8 cellular contexts compared by ENCODE assay signal in the genomic region with DNA sequence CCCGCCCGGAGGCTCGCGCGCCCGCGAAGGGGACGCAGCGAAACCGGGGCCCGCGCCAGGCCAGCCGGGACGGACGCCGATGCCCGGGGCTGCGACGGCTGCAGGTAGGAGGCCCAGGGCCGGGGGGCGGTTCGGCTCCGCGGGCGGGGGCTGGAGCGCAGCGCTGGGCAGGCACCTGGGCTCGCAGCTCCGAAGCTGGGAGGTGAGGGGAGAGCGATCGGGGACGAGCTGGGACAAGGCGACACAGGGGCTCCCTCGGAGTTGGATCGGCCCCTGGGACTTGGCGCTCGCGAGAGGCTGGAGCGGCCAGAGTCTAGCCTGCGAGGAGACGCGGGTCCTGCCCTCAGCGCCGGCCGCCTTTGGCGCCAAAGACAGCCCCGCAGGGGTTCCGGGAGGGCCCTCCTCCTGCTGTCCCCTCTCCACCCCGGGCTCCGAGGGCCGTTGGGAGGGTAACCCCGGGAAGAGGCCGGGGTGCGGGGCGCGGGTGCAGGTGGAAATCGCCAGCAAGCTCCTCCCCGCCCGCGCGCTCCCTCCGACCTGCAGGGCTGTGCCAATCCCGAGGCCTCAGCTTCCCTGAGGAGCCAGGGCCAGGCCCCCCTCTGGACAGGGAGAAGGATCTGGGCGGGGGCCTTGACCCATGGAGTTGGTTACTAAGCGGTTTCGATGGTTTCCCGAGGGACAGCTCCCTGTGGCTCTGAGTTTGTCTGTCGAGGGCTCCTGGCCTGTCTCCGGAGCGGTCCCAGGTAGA. TPM values are rescaled to one million over a fixed set of nuclear protein-coding genes. Genes with fewer than 3 reads are reported as not detected.
DNase-seq lines count a peak whose midpoint lies in the region; ATAC-seq, FAIRE-seq and TF ChIP-seq lines count a peak whose summit lies in the region.

No MANE protein-coding gene starts in this region.

- H2BK15ac ChIP-seq in H1 (ENCODE audit: low read length) = no peak overlapping the region

- DNase-seq in NCI-H82 (lab: John Stamatoyannopoulos, UW) (peak; percentile 38), NCI-H82 treated with DMSO at 0.1 percent for 48 hours (lab: John Stamatoyannopoulos, UW; ENCODE audit: unreplicated experiment) (no peak), LNCaP clone FGC (ENCODE audit: low read depth) (no peak), H1 (ENCODE audit: low read depth in 1 of 2, low spot score in 2 of 2) (peak in 1 of 2 experiments; percentile 75), SHP77 treated with DMSO at 0.1 percent for 48 hours (lab: John Stamatoyannopoulos, UW) (no peak)

- H3K27ac ChIP-seq in H1 (ENCODE audit: low read depth, low read length) = no peak overlapping the region

- H3K56ac ChIP-seq in H1 (replicated peaks; ENCODE audit: insufficient read length, low read depth, low read length) = no peak overlapping the region

- peak overlapping the region in 1 of 4 experiments; percentile 44; a peak in 1 of 7 replicates for H3K9ac ChIP-seq in H1 (replicated peaks in 1 of 4; ENCODE audit: extremely low read depth in 1 of 4, low read depth in 3 of 4, low read length in 3 of 4)
- H3K9ac ChIP-seq in skeletal muscle satellite cell (ENCODE audit: low read depth, low read length) = no peak overlapping the region

- 5% methylated on average over 42 of the region's 70 CpGs; no CpG with 5 or more reads in 1 of the 2 experiments for WGBS in H1 (ENCODE audit: extremely low coverage in 1 of 2, insufficient coverage in 1 of 2, insufficient read length in 1 of 2, insufficient replicate concordance in 2 of 2, low coverage in 1 of 2, low lambda C conversion rate in 2 of 2, missing lambda C conversion rate in 1 of 2), 2 experiments

- peaks cover 0 to 4% of the 10 kb centered on the region in 2 experiments for H4K20me1 ChIP-seq in H1 (replicated peaks in 1 of 2; ENCODE audit: control insufficient read depth in 1 of 2, insufficient read depth in 2 of 2, low read length in 2 of 2)

- 0 out of 2 replicates have a peak overlapping the region, but pooled peaks have one; percentile 15 for H4K8ac ChIP-seq in H1 (ENCODE audit: extremely low read depth, insufficient read depth, low read length)

- no peak overlapping the region for H2AK5ac ChIP-seq in H1 (ENCODE audit: low read depth, low read length)

- no peak for TF ChIP-seq POLR2A in H1 (IDR thresholded peaks at IDR 0.05; ENCODE audit: control extremely low read depth in 1 of 2, low read depth in 2 of 2, low read length in 2 of 2)

- TF ChIP-seq RAD21 in H1 (IDR thresholded peaks at IDR 0.05 in 1 of 2, conservative IDR thresholded peaks at IDR 0.05 in 1 of 2; ENCODE audit: low read depth in 2 of 2, low read length in 2 of 2) = no peak

- CTCF ChIA-PET in H1 (lab: Charles Lee; ENCODE audit: partially characterized antibody) = interaction anchor here (0.9 to 2.5 kb wide), 9 partner anchors 9 to 134 kb away, joined by 3 to 16 read pairs (median 6); no protein-coding TSS in a partner anchor

- H3K4me1 ChIP-seq in H1 (replicated peaks in 1 of 4; ENCODE audit: control insufficient read depth in 3 of 4, insufficient read depth in 4 of 4, low read length in 3 of 4) (peaks cover 0 to 21% (median 4%) of the 10 kb centered on the region in 4 experiments; a peak in 5 of 7 replicates), skeletal muscle satellite cell (ENCODE audit: control insufficient read depth, insufficient read depth, low read length) (peaks cover 6% of the 10 kb centered on the region)

- H3K18ac ChIP-seq in H1 (ENCODE audit: extremely low read depth, low read length) = no peak overlapping the region; the same call in 1 of the 2 replicates

- H3K27me3 ChIP-seq in H1 (replicated peaks in 1 of 4; ENCODE audit: control insufficient read depth in 3 of 4, extremely low read depth in 1 of 4, insufficient read depth in 3 of 4, low read length in 3 of 4) = peaks cover 46 to 71% (median 65%) of the 10 kb centered on the region in 4 experiments
- peaks cover 64% of the 10 kb centered on the region for H3K27me3 ChIP-seq in skeletal muscle satellite cell (ENCODE audit: control insufficient read depth, insufficient read depth, low read length)

- H3K36me3 ChIP-seq in H1 (ENCODE audit: control insufficient read depth in 2 of 4, insufficient read depth in 4 of 4, low read length in 3 of 4) (peaks cover 0 to 9% (median 0%) of the 10 kb centered on the region in 4 experiments; a peak in 1 of 8 replicates), skeletal muscle satellite cell (ENCODE audit: insufficient read depth, low read length) (no peaks in the 10 kb centered on the region)

- ATAC-seq in GM21786 (IDR thresholded peaks at IDR 0.05; ENCODE audit: unreplicated experiment) (no peak), HG02938 (IDR thresholded peaks at IDR 0.05; ENCODE audit: unreplicated experiment) (no peak)

- H3K14ac ChIP-seq in H1 (ENCODE audit: insufficient read length) = no peak overlapping the region

- peak overlapping the region; percentile 77 to 81 for H3K4me2 ChIP-seq in H1 (ENCODE audit: insufficient read depth in 1 of 2, low read depth in 2 of 2, low read length in 2 of 2)
- peak overlapping the region; percentile 58 for H3K4me2 ChIP-seq in skeletal muscle satellite cell (ENCODE audit: low read length)

- H3K9me3 ChIP-seq in H1 (ENCODE audit: insufficient read depth in 2 of 2, low read depth in 1 of 2, low read length in 1 of 2) (no peaks in the 10 kb centered on the region), skeletal muscle satellite cell (replicated peaks; ENCODE audit: low read length) (no peaks in the 10 kb centered on the region)

- TF ChIP-seq EP300 in H1 (IDR thresholded peaks at IDR 0.05; ENCODE audit: borderline replicate concordance in 1 of 2, low read depth in 2 of 2, low read length in 2 of 2) = no peak

- H4K91ac ChIP-seq in H1 (replicated peaks; ENCODE audit: insufficient read length, low read length) = no peak overlapping the region

- peak overlapping the region; percentile 68; the same call in 1 of the 2 replicates for H2BK12ac ChIP-seq in H1 (ENCODE audit: low read depth, low read length)

- no peak overlapping the region for H3K23ac ChIP-seq in H1 (ENCODE audit: insufficient read length)

- H3K23me2 ChIP-seq in H1 (ENCODE audit: low read depth, low read length) = peaks cover 20% of the 10 kb centered on the region; the same call in 1 of the 2 replicates

- H3K4me3 ChIP-seq in LNCaP clone FGC (ENCODE audit: low read depth, low read length) (0 out of 2 replicates have a peak overlapping the region, but pooled peaks have one; percentile 9), H1 (ENCODE audit: extremely low read depth in 1 of 4, insufficient read depth in 2 of 4, low read depth in 3 of 4, low read length in 4 of 4) (peak overlapping the region; percentile 51 to 97 (median 58)), skeletal muscle satellite cell (ENCODE audit: low read length) (peak overlapping the region; percentile 34)

- H2AFZ ChIP-seq in H1 (ENCODE audit: low read length) = no peak overlapping the region; the same call in 1 of the 2 replicates

- FAIRE-seq in H1 (lab: Jason Lieb, UNC) = no peak

- H3K79me2 ChIP-seq in H1 (ENCODE audit: control insufficient read depth in 1 of 2, insufficient read depth in 2 of 2, low read length in 2 of 2) = peaks cover 0 to 9% of the 10 kb centered on the region in 2 experiments; a peak in 1 of 4 replicates

- H4K5ac ChIP-seq in H1 (ENCODE audit: insufficient read length, low read depth, low read length) = no peak overlapping the region

- H2BK120ac ChIP-seq in H1 (replicated peaks; ENCODE audit: low read depth, low read length) = no peak overlapping the region

- TF ChIP-seq CTCF in LNCaP clone FGC (IDR thresholded peaks at IDR 0.05; ENCODE audit: control insufficient read depth, extremely low read depth, insufficient read depth) (no peak), H1 (IDR thresholded peaks at IDR 0.05; ENCODE audit: control extremely low read depth in 1 of 3, insufficient read depth in 1 of 3, low read depth in 1 of 3, low read length in 3 of 3) (no peak)

- H2BK20ac ChIP-seq in H1 (ENCODE audit: low read length) = no peak overlapping the region

- no peak overlapping the region for H2BK5ac ChIP-seq in H1 (ENCODE audit: low read depth, low read length)

- H3K4ac ChIP-seq in H1 (replicated peaks; ENCODE audit: insufficient read length, low read depth, low read length) = no peak overlapping the region

- H3K79me1 ChIP-seq in H1 (ENCODE audit: low read depth, low read length) = peaks cover 3% of the 10 kb centered on the region; the same call in 1 of the 2 replicates

- POLR2A ChIA-PET in H1 (lab: Charles Lee; ENCODE audit: partially characterized antibody) = interaction anchor here (1.3 to 1.5 kb wide), 2 partner anchors 16 to 265 kb away, joined by 3 read pairs; no protein-coding TSS in a partner anchor

RNA-seq across cellular contexts. Expression of gene TP73, which starts 0.4 kb away (rescaled TPM):
- total RNA-seq in H1 (2021; fragmentation: NEBNext Ultra II Directional; extraction: Animal tissue kit (Norgen Biotek cat#: 25700)) = 2.9 and 3.1 TPM in 2 replicates
- 2.6 and 4.2 TPM in 2 replicates for polyA plus RNA-seq in H1 (2011; rRNA removed)
- polyA plus RNA-seq in H1 (2011; cell fraction: cytosol; rRNA removed) = 1.3 TPM
- polyA plus RNA-seq in H1 (2011; cell fraction: nucleus; rRNA removed) = 8.4 TPM
- polyA plus RNA-seq in H1 (2012, experiment 1 of 2) = 1.2 to 3.8 TPM (median 2.8 TPM) in 4 replicates
- 1.3 TPM for polyA plus RNA-seq in H1 (2012, experiment 2 of 2)
- 2.1 TPM for polyA plus RNA-seq in H1 (2013, experiment 1 of 2)
- polyA plus RNA-seq in H1 (2013, experiment 2 of 2) = 2.3 TPM
- polyA minus RNA-seq in H1 (2011; rRNA and poly(A)+ RNA removed) = 1.9 and 3.5 TPM in 2 replicates
- polyA minus RNA-seq in H1 (2011; cell fraction: cytosol; rRNA and poly(A)+ RNA removed) = 3.4 TPM
- 6.7 TPM for polyA minus RNA-seq in H1 (2011; cell fraction: nucleus; rRNA and poly(A)+ RNA removed)
- total RNA-seq in skeletal muscle satellite cell (2012; rRNA removed) = 0.22 and 0.25 TPM in 2 replicates

RNA-seq across cellular contexts. Expression of gene WRAP73, which starts 2.8 kb away (rescaled TPM):
- total RNA-seq in H1 (2021; fragmentation: NEBNext Ultra II Directional; extraction: Animal tissue kit (Norgen Biotek cat#: 25700)) = 29.7 and 30.3 TPM in 2 replicates
- polyA plus RNA-seq in H1 (2011; rRNA removed) = 50.7 and 66.4 TPM in 2 replicates
- polyA plus RNA-seq in H1 (2011; cell fraction: cytosol; rRNA removed) = 54.2 TPM
- polyA plus RNA-seq in H1 (2011; cell fraction: nucleus; rRNA removed) = 183 TPM
- polyA plus RNA-seq in H1 (2012, experiment 1 of 2) = 29.1 to 37.1 TPM (median 32.3 TPM) in 4 replicates
- polyA plus RNA-seq in H1 (2012, experiment 2 of 2) = 26.5 TPM
- polyA plus RNA-seq in H1 (2013, experiment 1 of 2) = 23.2 TPM
- 21.4 TPM for polyA plus RNA-seq in H1 (2013, experiment 2 of 2)
- polyA minus RNA-seq in H1 (2011; rRNA and poly(A)+ RNA removed) = 32.3 and 34.3 TPM in 2 replicates
- 25.3 TPM for polyA minus RNA-seq in H1 (2011; cell fraction: cytosol; rRNA and poly(A)+ RNA removed)
- polyA minus RNA-seq in H1 (2011; cell fraction: nucleus; rRNA and poly(A)+ RNA removed) = 44.8 TPM
- 7.6 and 14.2 TPM in 2 replicates for total RNA-seq in skeletal muscle satellite cell (2012; rRNA removed)

RNA-seq across cellular contexts. Expression of gene TPRG1L, which starts 27.9 kb away (rescaled TPM):
- total RNA-seq in H1 (2021; fragmentation: NEBNext Ultra II Directional; extraction: Animal tissue kit (Norgen Biotek cat#: 25700)) = 21.7 and 22.2 TPM in 2 replicates
- 19.8 and 22.3 TPM in 2 replicates for polyA plus RNA-seq in H1 (2011; rRNA removed)
- 21.1 TPM for polyA plus RNA-seq in H1 (2011; cell fraction: cytosol; rRNA removed)
- polyA plus RNA-seq in H1 (2011; cell fraction: nucleus; rRNA removed) = 10.8 TPM
- polyA plus RNA-seq in H1 (2012, experiment 1 of 2) = 17.4 to 21.5 TPM (median 21.1 TPM) in 4 replicates
- polyA plus RNA-seq in H1 (2012, experiment 2 of 2) = 23.7 TPM
- 13.6 TPM for polyA plus RNA-seq in H1 (2013, experiment 1 of 2)
- 13.7 TPM for polyA plus RNA-seq in H1 (2013, experiment 2 of 2)
- polyA minus RNA-seq in H1 (2011; rRNA and poly(A)+ RNA removed) = 15.2 and 19.2 TPM in 2 replicates
- 15.5 TPM for polyA minus RNA-seq in H1 (2011; cell fraction: cytosol; rRNA and poly(A)+ RNA removed)
- polyA minus RNA-seq in H1 (2011; cell fraction: nucleus; rRNA and poly(A)+ RNA removed) = 6.6 TPM
- 13.4 and 20.3 TPM in 2 replicates for total RNA-seq in skeletal muscle satellite cell (2012; rRNA removed)

RNA-seq across cellular contexts. Expression of gene MEGF6, which starts 41.4 kb away (rescaled TPM):
- 13.2 and 14.8 TPM in 2 replicates for total RNA-seq in H1 (2021; fragmentation: NEBNext Ultra II Directional; extraction: Animal tissue kit (Norgen Biotek cat#: 25700))
- 4.1 and 9.5 TPM in 2 replicates for polyA plus RNA-seq in H1 (2011; rRNA removed)
- polyA plus RNA-seq in H1 (2011; cell fraction: cytosol; rRNA removed) = 7.8 TPM
- polyA plus RNA-seq in H1 (2011; cell fraction: nucleus; rRNA removed) = 88.4 TPM
- 7.4 to 14.6 TPM (median 10.8 TPM) in 4 replicates for polyA plus RNA-seq in H1 (2012, experiment 1 of 2)
- 1.4 TPM for polyA plus RNA-seq in H1 (2012, experiment 2 of 2)
- 4.9 TPM for polyA plus RNA-seq in H1 (2013, experiment 1 of 2)
- polyA plus RNA-seq in H1 (2013, experiment 2 of 2) = 4.4 TPM
- polyA minus RNA-seq in H1 (2011; rRNA and poly(A)+ RNA removed) = 1.7 and 3.0 TPM in 2 replicates
- polyA minus RNA-seq in H1 (2011; cell fraction: cytosol; rRNA and poly(A)+ RNA removed) = 9.0 TPM
- 24.4 TPM for polyA minus RNA-seq in H1 (2011; cell fraction: nucleus; rRNA and poly(A)+ RNA removed)
- 0.25 and 1.3 TPM in 2 replicates for total RNA-seq in skeletal muscle satellite cell (2012; rRNA removed)
